Comparison of ENCODE assay signal across 2 cellular contexts in genomic region chr7:1705339-1705738, GRCh38.
TF ChIP-seq lines count a peak whose summit lies in the region.

No MANE protein-coding gene starts in this region.

TF ChIP-seq in SK-N-SH, 30 proteins besides CTCF, POLR2A, EP300 and RAD21:
- TF ChIP-seq IRF3 (IDR thresholded peaks at IDR 0.05; ENCODE audit: low read depth, low read length) (no peak), GATA2 (CRISPR knock-in tag; IDR thresholded peaks at IDR 0.05) (no peak), USF2 (IDR thresholded peaks at IDR 0.05; ENCODE audit: borderline replicate concordance, low read depth, low read length) (no peak)

TF ChIP-seq in SK-N-SH treated with all-trans-retinoic acid at 6 μM for 48 hours, 23 proteins besides CTCF, POLR2A, EP300 and RAD21 (continued from another document):
- TF ChIP-seq CSRNP3 (CRISPR knock-in tag; IDR thresholded peaks at IDR 0.05) = no peak
- TF ChIP-seq TCF4 (CRISPR knock-in tag; IDR thresholded peaks at IDR 0.05; ENCODE audit: borderline replicate concordance) = no peak
- no peak for TF ChIP-seq ESRRG (CRISPR knock-in tag; IDR thresholded peaks at IDR 0.05)
- no peak for TF ChIP-seq TSHZ2 (CRISPR knock-in tag; IDR thresholded peaks at IDR 0.05)
- TF ChIP-seq BACH2 (CRISPR knock-in tag; IDR thresholded peaks at IDR 0.05; ENCODE audit: borderline replicate concordance) = no peak
- TF ChIP-seq CSDC2 (CRISPR knock-in tag; IDR thresholded peaks at IDR 0.05) = no peak
- no peak for TF ChIP-seq SNAI2 (CRISPR knock-in tag; IDR thresholded peaks at IDR 0.05)
- TF ChIP-seq ARNTL (CRISPR knock-in tag; IDR thresholded peaks at IDR 0.05; ENCODE audit: borderline replicate concordance, low read depth) = no peak
- no peak for TF ChIP-seq PPARA (CRISPR knock-in tag; IDR thresholded peaks at IDR 0.05; ENCODE audit: borderline replicate concordance)
- TF ChIP-seq CREB5 (CRISPR knock-in tag; IDR thresholded peaks at IDR 0.05; ENCODE audit: low read depth) = no peak
